1 cellular context compared by ENCODE assay signal in the genomic region with DNA sequence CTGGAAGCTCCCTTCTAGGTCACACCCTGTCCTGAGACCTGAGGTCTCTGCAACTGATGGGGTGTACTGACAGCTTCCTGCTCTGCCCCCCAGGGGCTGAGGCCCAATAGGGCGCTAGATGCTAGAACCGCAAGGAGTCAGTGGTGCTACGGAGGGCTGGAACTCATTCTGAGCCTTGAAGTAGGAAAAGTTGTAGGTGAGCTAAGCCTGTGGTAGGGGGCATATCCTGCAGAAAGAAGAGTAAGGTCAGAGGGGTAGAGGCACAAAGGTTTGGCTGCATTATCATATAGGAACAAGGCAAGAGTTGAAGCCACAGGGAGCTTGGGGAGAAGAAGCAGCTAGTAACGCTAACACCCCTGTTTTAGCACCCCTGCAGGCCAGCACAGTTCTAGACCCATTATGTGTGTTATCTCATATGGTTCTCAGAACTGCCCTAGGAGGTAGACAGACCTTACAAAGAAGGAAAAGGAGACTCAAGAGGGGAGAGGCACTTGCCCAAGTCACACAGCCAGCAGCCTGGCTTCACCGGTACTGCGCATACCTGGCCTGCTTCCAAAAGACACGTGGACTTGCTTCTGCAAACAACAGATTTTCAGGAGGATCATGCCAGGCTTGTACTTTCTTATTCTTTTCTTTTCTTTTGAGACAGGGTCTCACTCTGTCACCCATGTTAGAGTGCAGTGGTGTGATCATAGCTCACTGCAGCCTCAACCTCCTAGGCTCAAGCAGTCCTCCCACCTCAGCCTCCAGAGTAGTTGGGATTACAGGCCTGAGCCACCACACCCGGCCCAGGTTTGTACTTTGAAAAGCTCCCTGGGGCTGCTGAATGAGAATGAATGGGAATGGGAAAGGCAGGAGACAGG.
TF ChIP-seq lines count a peak whose summit lies in the region.

No MANE protein-coding gene starts in this region.

TF ChIP-seq in K562, 482 proteins besides CTCF, POLR2A, EP300 and RAD21 (continued from another document and continues in another):
- TF ChIP-seq, protein P1, sequence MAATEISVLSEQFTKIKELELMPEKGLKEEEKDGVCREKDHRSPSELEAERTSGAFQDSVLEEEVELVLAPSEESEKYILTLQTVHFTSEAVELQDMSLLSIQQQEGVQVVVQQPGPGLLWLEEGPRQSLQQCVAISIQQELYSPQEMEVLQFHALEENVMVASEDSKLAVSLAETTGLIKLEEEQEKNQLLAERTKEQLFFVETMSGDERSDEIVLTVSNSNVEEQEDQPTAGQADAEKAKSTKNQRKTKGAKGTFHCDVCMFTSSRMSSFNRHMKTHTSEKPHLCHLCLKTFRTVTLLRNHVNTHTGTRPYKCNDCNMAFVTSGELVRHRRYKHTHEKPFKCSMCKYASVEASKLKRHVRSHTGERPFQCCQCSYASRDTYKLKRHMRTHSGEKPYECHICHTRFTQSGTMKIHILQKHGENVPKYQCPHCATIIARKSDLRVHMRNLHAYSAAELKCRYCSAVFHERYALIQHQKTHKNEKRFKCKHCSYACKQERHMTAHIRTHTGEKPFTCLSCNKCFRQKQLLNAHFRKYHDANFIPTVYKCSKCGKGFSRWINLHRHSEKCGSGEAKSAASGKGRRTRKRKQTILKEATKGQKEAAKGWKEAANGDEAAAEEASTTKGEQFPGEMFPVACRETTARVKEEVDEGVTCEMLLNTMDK (IDR thresholded peaks at IDR 0.05; ENCODE audit: borderline replicate concordance, insufficient read depth, low read depth, low read length, poor library complexity, severe bottlenecking): no peak
- TF ChIP-seq, protein P2, sequence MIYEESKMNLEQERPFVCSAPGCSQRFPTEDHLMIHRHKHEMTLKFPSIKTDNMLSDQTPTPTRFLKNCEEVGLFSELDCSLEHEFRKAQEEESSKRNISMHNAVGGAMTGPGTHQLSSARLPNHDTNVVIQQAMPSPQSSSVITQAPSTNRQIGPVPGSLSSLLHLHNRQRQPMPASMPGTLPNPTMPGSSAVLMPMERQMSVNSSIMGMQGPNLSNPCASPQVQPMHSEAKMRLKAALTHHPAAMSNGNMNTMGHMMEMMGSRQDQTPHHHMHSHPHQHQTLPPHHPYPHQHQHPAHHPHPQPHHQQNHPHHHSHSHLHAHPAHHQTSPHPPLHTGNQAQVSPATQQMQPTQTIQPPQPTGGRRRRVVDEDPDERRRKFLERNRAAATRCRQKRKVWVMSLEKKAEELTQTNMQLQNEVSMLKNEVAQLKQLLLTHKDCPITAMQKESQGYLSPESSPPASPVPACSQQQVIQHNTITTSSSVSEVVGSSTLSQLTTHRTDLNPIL (CRISPR knock-in tag; IDR thresholded peaks at IDR 0.05): no peak
- TF ChIP-seq FOXP1 (CRISPR knock-in tag; IDR thresholded peaks at IDR 0.05): no peak
- TF ChIP-seq, protein P3, sequence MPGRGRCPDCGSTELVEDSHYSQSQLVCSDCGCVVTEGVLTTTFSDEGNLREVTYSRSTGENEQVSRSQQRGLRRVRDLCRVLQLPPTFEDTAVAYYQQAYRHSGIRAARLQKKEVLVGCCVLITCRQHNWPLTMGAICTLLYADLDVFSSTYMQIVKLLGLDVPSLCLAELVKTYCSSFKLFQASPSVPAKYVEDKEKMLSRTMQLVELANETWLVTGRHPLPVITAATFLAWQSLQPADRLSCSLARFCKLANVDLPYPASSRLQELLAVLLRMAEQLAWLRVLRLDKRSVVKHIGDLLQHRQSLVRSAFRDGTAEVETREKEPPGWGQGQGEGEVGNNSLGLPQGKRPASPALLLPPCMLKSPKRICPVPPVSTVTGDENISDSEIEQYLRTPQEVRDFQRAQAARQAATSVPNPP (IDR thresholded peaks at IDR 0.05; ENCODE audit: borderline replicate concordance, insufficient read depth, insufficient read length): no peak
- no peak for TF ChIP-seq KAT8 (IDR thresholded peaks at IDR 0.05; ENCODE audit: low read depth)
- no peak for TF ChIP-seq TCF7L2 (IDR thresholded peaks at IDR 0.05; ENCODE audit: low read depth, low read length)
- TF ChIP-seq NR4A1 (CRISPR knock-in tag; IDR thresholded peaks at IDR 0.05): 0 out of 2 replicates have a peak, but pooled peaks have one; percentile 5
- TF ChIP-seq NR4A1 (tag; IDR thresholded peaks at IDR 0.05): 0 out of 2 replicates have a peak, but pooled peaks have one; percentile 45
- TF ChIP-seq ZNF436 (CRISPR knock-in tag; IDR thresholded peaks at IDR 0.05): no peak
- 0 out of 2 replicates have a peak, but pooled peaks have one; percentile 18 for TF ChIP-seq KLF10 (CRISPR knock-in tag; IDR thresholded peaks at IDR 0.05)
- TF ChIP-seq, protein P4, sequence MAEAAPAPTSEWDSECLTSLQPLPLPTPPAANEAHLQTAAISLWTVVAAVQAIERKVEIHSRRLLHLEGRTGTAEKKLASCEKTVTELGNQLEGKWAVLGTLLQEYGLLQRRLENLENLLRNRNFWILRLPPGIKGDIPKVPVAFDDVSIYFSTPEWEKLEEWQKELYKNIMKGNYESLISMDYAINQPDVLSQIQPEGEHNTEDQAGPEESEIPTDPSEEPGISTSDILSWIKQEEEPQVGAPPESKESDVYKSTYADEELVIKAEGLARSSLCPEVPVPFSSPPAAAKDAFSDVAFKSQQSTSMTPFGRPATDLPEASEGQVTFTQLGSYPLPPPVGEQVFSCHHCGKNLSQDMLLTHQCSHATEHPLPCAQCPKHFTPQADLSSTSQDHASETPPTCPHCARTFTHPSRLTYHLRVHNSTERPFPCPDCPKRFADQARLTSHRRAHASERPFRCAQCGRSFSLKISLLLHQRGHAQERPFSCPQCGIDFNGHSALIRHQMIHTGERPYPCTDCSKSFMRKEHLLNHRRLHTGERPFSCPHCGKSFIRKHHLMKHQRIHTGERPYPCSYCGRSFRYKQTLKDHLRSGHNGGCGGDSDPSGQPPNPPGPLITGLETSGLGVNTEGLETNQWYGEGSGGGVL (CRISPR knock-in tag; IDR thresholded peaks at IDR 0.05): peak; percentile 39; the same call in 1 of the 2 replicates
- no peak for TF ChIP-seq ZNF232 (CRISPR knock-in tag; IDR thresholded peaks at IDR 0.05)
- TF ChIP-seq DPF2 (IDR thresholded peaks at IDR 0.05): peak; percentile 46; the same call in 1 of the 2 replicates
- TF ChIP-seq, protein P5, sequence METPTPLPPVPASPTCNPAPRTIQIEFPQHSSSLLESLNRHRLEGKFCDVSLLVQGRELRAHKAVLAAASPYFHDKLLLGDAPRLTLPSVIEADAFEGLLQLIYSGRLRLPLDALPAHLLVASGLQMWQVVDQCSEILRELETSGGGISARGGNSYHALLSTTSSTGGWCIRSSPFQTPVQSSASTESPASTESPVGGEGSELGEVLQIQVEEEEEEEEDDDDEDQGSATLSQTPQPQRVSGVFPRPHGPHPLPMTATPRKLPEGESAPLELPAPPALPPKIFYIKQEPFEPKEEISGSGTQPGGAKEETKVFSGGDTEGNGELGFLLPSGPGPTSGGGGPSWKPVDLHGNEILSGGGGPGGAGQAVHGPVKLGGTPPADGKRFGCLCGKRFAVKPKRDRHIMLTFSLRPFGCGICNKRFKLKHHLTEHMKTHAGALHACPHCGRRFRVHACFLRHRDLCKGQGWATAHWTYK (CRISPR knock-in tag; IDR thresholded peaks at IDR 0.05): no peak; the same call in 1 of the 2 replicates
- no peak for TF ChIP-seq EGR1 (conservative IDR thresholded peaks at IDR 0.05)
- TF ChIP-seq ZFP36 (IDR thresholded peaks at IDR 0.05; ENCODE audit: low read depth, low read length, partially characterized antibody): no peak
- no peak for TF ChIP-seq IRF2 (CRISPR knock-in tag; IDR thresholded peaks at IDR 0.05)
- TF ChIP-seq MCM3 (IDR thresholded peaks at IDR 0.05): no peak
- TF ChIP-seq, protein P6, sequence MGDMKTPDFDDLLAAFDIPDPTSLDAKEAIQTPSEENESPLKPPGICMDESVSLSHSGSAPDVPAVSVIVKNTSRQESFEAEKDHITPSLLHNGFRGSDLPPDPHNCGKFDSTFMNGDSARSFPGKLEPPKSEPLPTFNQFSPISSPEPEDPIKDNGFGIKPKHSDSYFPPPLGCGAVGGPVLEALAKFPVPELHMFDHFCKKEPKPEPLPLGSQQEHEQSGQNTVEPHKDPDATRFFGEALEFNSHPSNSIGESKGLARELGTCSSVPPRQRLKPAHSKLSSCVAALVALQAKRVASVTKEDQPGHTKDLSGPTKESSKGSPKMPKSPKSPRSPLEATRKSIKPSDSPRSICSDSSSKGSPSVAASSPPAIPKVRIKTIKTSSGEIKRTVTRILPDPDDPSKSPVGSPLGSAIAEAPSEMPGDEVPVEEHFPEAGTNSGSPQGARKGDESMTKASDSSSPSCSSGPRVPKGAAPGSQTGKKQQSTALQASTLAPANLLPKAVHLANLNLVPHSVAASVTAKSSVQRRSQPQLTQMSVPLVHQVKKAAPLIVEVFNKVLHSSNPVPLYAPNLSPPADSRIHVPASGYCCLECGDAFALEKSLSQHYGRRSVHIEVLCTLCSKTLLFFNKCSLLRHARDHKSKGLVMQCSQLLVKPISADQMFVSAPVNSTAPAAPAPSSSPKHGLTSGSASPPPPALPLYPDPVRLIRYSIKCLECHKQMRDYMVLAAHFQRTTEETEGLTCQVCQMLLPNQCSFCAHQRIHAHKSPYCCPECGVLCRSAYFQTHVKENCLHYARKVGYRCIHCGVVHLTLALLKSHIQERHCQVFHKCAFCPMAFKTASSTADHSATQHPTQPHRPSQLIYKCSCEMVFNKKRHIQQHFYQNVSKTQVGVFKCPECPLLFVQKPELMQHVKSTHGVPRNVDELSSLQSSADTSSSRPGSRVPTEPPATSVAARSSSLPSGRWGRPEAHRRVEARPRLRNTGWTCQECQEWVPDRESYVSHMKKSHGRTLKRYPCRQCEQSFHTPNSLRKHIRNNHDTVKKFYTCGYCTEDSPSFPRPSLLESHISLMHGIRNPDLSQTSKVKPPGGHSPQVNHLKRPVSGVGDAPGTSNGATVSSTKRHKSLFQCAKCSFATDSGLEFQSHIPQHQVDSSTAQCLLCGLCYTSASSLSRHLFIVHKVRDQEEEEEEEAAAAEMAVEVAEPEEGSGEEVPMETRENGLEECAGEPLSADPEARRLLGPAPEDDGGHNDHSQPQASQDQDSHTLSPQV (IDR thresholded peaks at IDR 0.05): peak; percentile 85
- TF ChIP-seq, protein P7, sequence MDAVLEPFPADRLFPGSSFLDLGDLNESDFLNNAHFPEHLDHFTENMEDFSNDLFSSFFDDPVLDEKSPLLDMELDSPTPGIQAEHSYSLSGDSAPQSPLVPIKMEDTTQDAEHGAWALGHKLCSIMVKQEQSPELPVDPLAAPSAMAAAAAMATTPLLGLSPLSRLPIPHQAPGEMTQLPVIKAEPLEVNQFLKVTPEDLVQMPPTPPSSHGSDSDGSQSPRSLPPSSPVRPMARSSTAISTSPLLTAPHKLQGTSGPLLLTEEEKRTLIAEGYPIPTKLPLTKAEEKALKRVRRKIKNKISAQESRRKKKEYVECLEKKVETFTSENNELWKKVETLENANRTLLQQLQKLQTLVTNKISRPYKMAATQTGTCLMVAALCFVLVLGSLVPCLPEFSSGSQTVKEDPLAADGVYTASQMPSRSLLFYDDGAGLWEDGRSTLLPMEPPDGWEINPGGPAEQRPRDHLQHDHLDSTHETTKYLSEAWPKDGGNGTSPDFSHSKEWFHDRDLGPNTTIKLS (IDR thresholded peaks at IDR 0.05; ENCODE audit: borderline replicate concordance, low read depth): peak; percentile 83; the same call in 1 of the 2 replicates
- TF ChIP-seq, protein P8, sequence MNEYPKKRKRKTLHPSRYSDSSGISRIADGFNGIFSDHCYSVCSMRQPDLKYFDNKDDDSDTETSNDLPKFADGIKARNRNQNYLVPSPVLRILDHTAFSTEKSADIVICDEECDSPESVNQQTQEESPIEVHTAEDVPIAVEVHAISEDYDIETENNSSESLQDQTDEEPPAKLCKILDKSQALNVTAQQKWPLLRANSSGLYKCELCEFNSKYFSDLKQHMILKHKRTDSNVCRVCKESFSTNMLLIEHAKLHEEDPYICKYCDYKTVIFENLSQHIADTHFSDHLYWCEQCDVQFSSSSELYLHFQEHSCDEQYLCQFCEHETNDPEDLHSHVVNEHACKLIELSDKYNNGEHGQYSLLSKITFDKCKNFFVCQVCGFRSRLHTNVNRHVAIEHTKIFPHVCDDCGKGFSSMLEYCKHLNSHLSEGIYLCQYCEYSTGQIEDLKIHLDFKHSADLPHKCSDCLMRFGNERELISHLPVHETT (CRISPR knock-in tag; conservative IDR thresholded peaks at IDR 0.05 in 1 of 2, IDR thresholded peaks at IDR 0.05 in 1 of 2): peak in 1 of 2 experiments; percentile 55; a peak in 1 of 4 replicates
- TF ChIP-seq, protein P9, sequence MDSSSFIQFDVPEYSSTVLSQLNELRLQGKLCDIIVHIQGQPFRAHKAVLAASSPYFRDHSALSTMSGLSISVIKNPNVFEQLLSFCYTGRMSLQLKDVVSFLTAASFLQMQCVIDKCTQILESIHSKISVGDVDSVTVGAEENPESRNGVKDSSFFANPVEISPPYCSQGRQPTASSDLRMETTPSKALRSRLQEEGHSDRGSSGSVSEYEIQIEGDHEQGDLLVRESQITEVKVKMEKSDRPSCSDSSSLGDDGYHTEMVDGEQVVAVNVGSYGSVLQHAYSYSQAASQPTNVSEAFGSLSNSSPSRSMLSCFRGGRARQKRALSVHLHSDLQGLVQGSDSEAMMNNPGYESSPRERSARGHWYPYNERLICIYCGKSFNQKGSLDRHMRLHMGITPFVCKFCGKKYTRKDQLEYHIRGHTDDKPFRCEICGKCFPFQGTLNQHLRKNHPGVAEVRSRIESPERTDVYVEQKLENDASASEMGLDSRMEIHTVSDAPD (CRISPR knock-in tag; IDR thresholded peaks at IDR 0.05): 0 out of 2 replicates have a peak, but pooled peaks have one; percentile 30
- peak; percentile 47; the same call in 1 of the 2 replicates for TF ChIP-seq HDAC2 (IDR thresholded peaks at IDR 0.05)
- 0 out of 2 replicates have a peak, but pooled peaks have one; percentile 25 for TF ChIP-seq GTF2A2 (tag; IDR thresholded peaks at IDR 0.05)
- TF ChIP-seq E2F3 (CRISPR knock-in tag; IDR thresholded peaks at IDR 0.05): 0 out of 2 replicates have a peak, but pooled peaks have one; percentile 8
- TF ChIP-seq, protein P10, sequence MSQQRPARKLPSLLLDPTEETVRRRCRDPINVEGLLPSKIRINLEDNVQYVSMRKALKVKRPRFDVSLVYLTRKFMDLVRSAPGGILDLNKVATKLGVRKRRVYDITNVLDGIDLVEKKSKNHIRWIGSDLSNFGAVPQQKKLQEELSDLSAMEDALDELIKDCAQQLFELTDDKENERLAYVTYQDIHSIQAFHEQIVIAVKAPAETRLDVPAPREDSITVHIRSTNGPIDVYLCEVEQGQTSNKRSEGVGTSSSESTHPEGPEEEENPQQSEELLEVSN (IDR thresholded peaks at IDR 0.05; ENCODE audit: borderline replicate concordance in 1 of 2, extremely low read depth in 1 of 2, insufficient read depth in 1 of 2, insufficient read length in 1 of 2, low read depth in 1 of 2, low read length in 1 of 2, poor library complexity in 1 of 2, severe bottlenecking in 1 of 2): peak; percentile 10 to 28
- TF ChIP-seq DMBX1 (CRISPR knock-in tag; IDR thresholded peaks at IDR 0.05; ENCODE audit: borderline replicate concordance): peak; percentile 56; the same call in 1 of the 2 replicates
- TF ChIP-seq ZNF23 (CRISPR knock-in tag; IDR thresholded peaks at IDR 0.05): 0 out of 2 replicates have a peak, but pooled peaks have one; percentile 44
- TF ChIP-seq GATAD2A (IDR thresholded peaks at IDR 0.05): peak; percentile 49; the same call in 1 of the 2 replicates
- TF ChIP-seq CSDE1 (IDR thresholded peaks at IDR 0.05): no peak
- TF ChIP-seq, protein P11, sequence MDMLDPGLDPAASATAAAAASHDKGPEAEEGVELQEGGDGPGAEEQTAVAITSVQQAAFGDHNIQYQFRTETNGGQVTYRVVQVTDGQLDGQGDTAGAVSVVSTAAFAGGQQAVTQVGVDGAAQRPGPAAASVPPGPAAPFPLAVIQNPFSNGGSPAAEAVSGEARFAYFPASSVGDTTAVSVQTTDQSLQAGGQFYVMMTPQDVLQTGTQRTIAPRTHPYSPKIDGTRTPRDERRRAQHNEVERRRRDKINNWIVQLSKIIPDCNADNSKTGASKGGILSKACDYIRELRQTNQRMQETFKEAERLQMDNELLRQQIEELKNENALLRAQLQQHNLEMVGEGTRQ (CRISPR knock-in tag; IDR thresholded peaks at IDR 0.05): no peak
- no peak for TF ChIP-seq RUNX1 (IDR thresholded peaks at IDR 0.05; ENCODE audit: low read depth)
